In the genomic region with DNA sequence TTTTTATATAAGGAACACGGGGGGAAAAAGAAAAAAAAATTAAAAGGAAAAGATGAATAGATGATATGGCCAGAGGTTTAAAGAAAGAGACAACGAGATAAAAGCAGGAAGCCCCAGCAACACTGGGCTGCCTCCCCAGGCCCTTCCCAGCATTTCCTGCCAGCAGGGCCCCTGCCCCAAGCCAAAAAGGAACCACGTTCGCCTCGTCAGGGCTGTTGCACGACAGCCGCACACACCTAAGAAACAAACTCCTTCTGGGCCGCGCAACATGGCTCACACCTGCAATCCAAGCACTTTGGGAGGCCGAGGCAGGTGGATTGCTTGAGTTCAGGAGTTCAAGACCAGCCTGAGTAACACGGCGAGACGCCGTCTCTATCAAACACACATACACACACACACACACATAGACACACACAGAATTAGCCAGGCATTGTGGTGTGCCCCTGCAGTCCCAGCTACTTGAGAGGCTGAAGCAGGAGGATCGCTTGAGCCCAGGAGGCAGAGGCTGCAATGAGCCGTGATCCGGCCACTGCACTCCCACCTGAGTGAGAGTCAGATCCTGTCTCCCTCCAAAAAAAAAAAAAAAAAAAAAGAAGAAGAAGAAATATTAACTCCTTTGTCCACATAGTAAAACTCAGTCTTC, we compare ENCODE assay signal across 10 cellular contexts.
DNase-seq lines count a peak whose midpoint lies in the region; ATAC-seq, FAIRE-seq and TF ChIP-seq lines count a peak whose summit lies in the region.
"Had no signal": no experiment of that assay in that cellular context is flagged by ENCODE, and none has a peak within 500 bp of the region (broad histone marks: within the 10 kb centered on the region; RNA-seq: fewer than 3 reads in every experiment).

No MANE protein-coding gene starts in this region.

- H3K9me3 ChIP-seq in astrocyte (ENCODE audit: insufficient read depth, low read depth, low read length) (no peaks in the 10 kb centered on the region), neural progenitor cell (ENCODE audit: low read depth) (no peaks in the 10 kb centered on the region)
- H3K9me3 ChIP-seq: A549 had no signal

- DNase-seq in activated CD4-positive, alpha-beta T cell treated with anti-CD3 and anti-CD28 coated beads for 36 hours = peak; percentile 59
- DNase-seq in activated CD4-positive, alpha-beta T cell treated with anti-CD3 and anti-CD28 coated beads, Interleukin-2, amount 50 U/mL, for 48 hours = no peak
- peak; percentile 62 for DNase-seq in NB4 (ENCODE audit: low read depth)
- DNase-seq in astrocyte (ENCODE audit: low read depth) = no peak
- DNase-seq in neural progenitor cell (ENCODE audit: low spot score) = no peak
- DNase-seq in AG08396 (ENCODE audit: low spot score) = no peak
- DNase-seq: NCI-H2029 had no signal

- no peak for TF ChIP-seq CTCF in NB4 (IDR thresholded peaks at IDR 0.05; ENCODE audit: low read depth, low read length)
- TF ChIP-seq CTCF in astrocyte (IDR thresholded peaks at IDR 0.05; ENCODE audit: insufficient read depth, low read depth, low read length) = no peak
- no peak for TF ChIP-seq CTCF in neural progenitor cell (IDR thresholded peaks at IDR 0.05)

- H3K9me3 Mint-ChIP-seq in activated CD4-positive, alpha-beta T cell treated with anti-CD3 and anti-CD28 coated beads for 36 hours (ENCODE audit: low read depth) = no peaks in the 10 kb centered on the region
- H3K9me3 Mint-ChIP-seq in astrocyte (ENCODE audit: unreplicated experiment) (no peaks in the 10 kb centered on the region), neural progenitor cell (no peaks in the 10 kb centered on the region)

- H3K27me3 Mint-ChIP-seq in activated CD4-positive, alpha-beta T cell treated with anti-CD3 and anti-CD28 coated beads for 36 hours = no peaks in the 10 kb centered on the region
- H3K27me3 Mint-ChIP-seq in astrocyte (ENCODE audit: low read depth, unreplicated experiment) (no peaks in the 10 kb centered on the region), neural progenitor cell (ENCODE audit: insufficient read depth, low read depth) (peaks cover 6% of the 10 kb centered on the region)

- peak overlapping the region; percentile 46 for H3K4me3 Mint-ChIP-seq in activated CD4-positive, alpha-beta T cell treated with anti-CD3 and anti-CD28 coated beads for 36 hours
- H3K4me3 Mint-ChIP-seq in astrocyte (ENCODE audit: unreplicated experiment) (peak overlapping the region; percentile 64), neural progenitor cell (no peak overlapping the region)

- no peaks in the 10 kb centered on the region for H3F3A ChIP-seq in neural progenitor cell (ENCODE audit: low read depth)

- no peak for ATAC-seq in activated CD4-positive, alpha-beta T cell treated with anti-CD3 and anti-CD28 coated beads for 36 hours
- ATAC-seq in HG03039 (IDR thresholded peaks at IDR 0.05; ENCODE audit: unreplicated experiment) = no peak
- ATAC-seq in HG02852 (IDR thresholded peaks at IDR 0.05; ENCODE audit: unreplicated experiment) = no peak

- H3K4me2 ChIP-seq in astrocyte (ENCODE audit: low read length) = no peak overlapping the region
- H3K4me2 ChIP-seq in neural progenitor cell = no peak overlapping the region
- H3K4me2 ChIP-seq: A549 had no signal

- H3K27ac ChIP-seq in astrocyte (ENCODE audit: low read depth, low read length) (no peak overlapping the region), neural progenitor cell (no peak overlapping the region)
- H3K27ac ChIP-seq: A549 had no signal

- intact Hi-C loops in activated CD4-positive, alpha-beta T cell treated with anti-CD3 and anti-CD28 coated beads for 36 hours (cut with DNase I, micrococcal nuclease) = loop anchor here (5.0 kb wide), 2 partner anchors 45 to 75 kb away; no protein-coding TSS in a partner anchor

- no peak for TF ChIP-seq POLR2A in NB4 (IDR thresholded peaks at IDR 0.05; ENCODE audit: extremely low read depth, insufficient read length)

- peaks cover 92% of the 10 kb centered on the region for H3K4me1 Mint-ChIP-seq in activated CD4-positive, alpha-beta T cell treated with anti-CD3 and anti-CD28 coated beads for 36 hours
- peaks cover 73% of the 10 kb centered on the region for H3K4me1 Mint-ChIP-seq in astrocyte (ENCODE audit: low read depth, unreplicated experiment)
- peaks cover 77% of the 10 kb centered on the region for H3K4me1 Mint-ChIP-seq in neural progenitor cell

- peaks cover 97% of the 10 kb centered on the region for H4K20me1 ChIP-seq in astrocyte (ENCODE audit: insufficient read depth, low read length)
- H4K20me1 ChIP-seq in neural progenitor cell (ENCODE audit: low read depth) = peaks cover 100% of the 10 kb centered on the region

- H3K4me3 ChIP-seq in NB4 (ENCODE audit: low read depth, low read length) (no peak overlapping the region), astrocyte (ENCODE audit: insufficient read depth, low read depth, low read length) (no peak overlapping the region), neural progenitor cell (no peak overlapping the region)
- H3K4me3 ChIP-seq: A549 had no signal

- peaks cover 39% of the 10 kb centered on the region for H3K4me1 ChIP-seq in astrocyte (ENCODE audit: insufficient read depth, low read length)
- H3K4me1 ChIP-seq in neural progenitor cell = peaks cover 75% of the 10 kb centered on the region

- CTCF ChIA-PET in activated CD4-positive, alpha-beta T cell treated with anti-CD3 and anti-CD28 coated beads for 36 hours (lab: Charles Lee) = no interaction called here

- H2AFZ ChIP-seq in astrocyte (ENCODE audit: low read depth, low read length) = no peak overlapping the region
- no peak overlapping the region for H2AFZ ChIP-seq in neural progenitor cell (replicated peaks)

- H3K27me3 ChIP-seq in astrocyte (ENCODE audit: insufficient read depth, low read length) = no peaks in the 10 kb centered on the region
- H3K27me3 ChIP-seq in neural progenitor cell = no peaks in the 10 kb centered on the region

- H3K36me3 ChIP-seq in astrocyte (ENCODE audit: insufficient read depth, low read length) (no peaks in the 10 kb centered on the region), neural progenitor cell (no peaks in the 10 kb centered on the region)

- peak overlapping the region; percentile 83 for H3K27ac Mint-ChIP-seq in activated CD4-positive, alpha-beta T cell treated with anti-CD3 and anti-CD28 coated beads for 36 hours
- peak overlapping the region; percentile 87 for H3K27ac Mint-ChIP-seq in astrocyte (ENCODE audit: unreplicated experiment)
- peak overlapping the region; percentile 64 for H3K27ac Mint-ChIP-seq in neural progenitor cell

- H3K79me2 ChIP-seq in astrocyte (ENCODE audit: insufficient read depth, low read length) = peaks cover 99% of the 10 kb centered on the region
- H3K79me2 ChIP-seq in neural progenitor cell (ENCODE audit: low read depth) = peaks cover 100% of the 10 kb centered on the region

- FAIRE-seq in astrocyte (lab: Jason Lieb, UNC) = no peak
- FAIRE-seq: A549 had no signal

- H3K36me3 Mint-ChIP-seq in activated CD4-positive, alpha-beta T cell treated with anti-CD3 and anti-CD28 coated beads for 36 hours (ENCODE audit: low read depth) = peaks cover 19% of the 10 kb centered on the region
- peaks cover 6% of the 10 kb centered on the region for H3K36me3 Mint-ChIP-seq in astrocyte (ENCODE audit: low read depth, unreplicated experiment)
- H3K36me3 Mint-ChIP-seq in neural progenitor cell = peaks cover 2% of the 10 kb centered on the region

- POLR2A ChIA-PET in activated CD4-positive, alpha-beta T cell treated with anti-CD3 and anti-CD28 coated beads for 36 hours (lab: Charles Lee) = no interaction called here

- H3K9ac ChIP-seq in astrocyte (ENCODE audit: low read length) (no peak overlapping the region), neural progenitor cell (no peak overlapping the region)

Comparison
In these comparisons a context has a peak if more than half of its experiments do, and no peak if none do; other contexts are left out.
1. DNase-seq: peak in activated CD4-positive, alpha-beta T cell treated with anti-CD3 and anti-CD28 coated beads for 36 hours (single experiment) and NB4 (single experiment); none in activated CD4-positive, alpha-beta T cell treated with anti-CD3 and anti-CD28 coated beads, Interleukin-2, amount 50 U/mL, for 48 hours (0 of 2), astrocyte (single experiment), neural progenitor cell (single experiment) and AG08396 (single experiment).
2. Peak in every context shown above with its lines, with median percentiles within 50 percentile points of each other: H3K27ac Mint-ChIP-seq.